ENCODE assay signal across 5 cellular contexts in genomic region chr16:72565137-72565536, GRCh38.
"Had no signal": no experiment of that assay in that cellular context is flagged by ENCODE, and none has a peak within 500 bp of the region (broad histone marks: within the 10 kb centered on the region; RNA-seq: fewer than 3 reads in every experiment).

No MANE protein-coding gene starts in this region.

- H3K27ac ChIP-seq: HL-60 had no signal

- DNase-seq: KBM-7, KG1 had no signal

- H3K4me3 ChIP-seq: K562 had no signal

- ATAC-seq: HepG2, K562 had no signal

- FAIRE-seq: HepG2, K562 had no signal
